1 cellular context compared by ENCODE assay signal in the genomic region with DNA sequence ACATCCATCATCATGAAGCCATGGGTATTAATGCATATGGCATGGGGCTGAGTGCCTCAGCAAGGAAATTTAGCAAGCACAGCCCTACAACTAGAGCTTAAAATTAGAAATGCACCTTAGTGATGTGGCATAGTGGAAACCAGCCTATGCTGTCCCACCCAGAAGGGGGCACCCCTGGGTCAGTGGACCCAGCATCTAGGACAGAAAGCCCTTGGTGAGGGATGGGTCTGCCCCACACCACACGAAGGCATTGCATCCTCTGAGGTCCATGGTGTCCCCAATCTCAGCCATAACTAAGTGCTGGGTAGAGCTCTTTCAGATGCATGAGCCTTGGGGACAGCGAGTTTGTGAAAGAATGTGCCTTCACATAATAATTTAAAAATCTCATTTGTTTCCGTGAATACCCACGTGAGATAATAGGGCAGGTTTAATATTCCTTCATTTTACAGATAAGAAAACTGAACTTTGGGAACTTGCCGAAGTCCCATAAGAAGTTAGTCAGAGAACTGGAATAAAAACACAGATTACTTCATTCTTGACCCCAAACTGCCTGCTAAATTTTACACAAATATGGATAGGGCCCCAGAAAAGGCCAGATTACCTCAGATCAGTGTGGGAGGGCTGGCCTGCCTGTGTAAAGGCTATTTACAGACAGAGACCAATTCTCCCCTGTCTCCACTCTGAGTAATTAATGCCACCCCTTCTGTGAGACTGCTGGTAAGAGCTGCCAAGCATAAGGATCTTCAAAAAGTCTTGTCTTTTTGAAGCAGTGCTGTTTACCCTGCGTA.
TF ChIP-seq lines count a peak whose summit lies in the region.

No MANE protein-coding gene starts in this region.

TF ChIP-seq in GM12878, 131 proteins besides CTCF, POLR2A, EP300 and RAD21 (continued from another document):
- no peak for TF ChIP-seq ZBTB33 (IDR thresholded peaks at IDR 0.05)
